Comparison of ENCODE assay signal across 18 cellular contexts in genomic region chr13:110237895-110238294, GRCh38.
DNase-seq lines count a peak whose midpoint lies in the region; ATAC-seq, FAIRE-seq and TF ChIP-seq lines count a peak whose summit lies in the region.
"Had no signal": no experiment of that assay in that cellular context is flagged by ENCODE, and none has a peak within 500 bp of the region (broad histone marks: within the 10 kb centered on the region; RNA-seq: fewer than 3 reads in every experiment).

No MANE protein-coding gene starts in this region.

- H3K4me3 ChIP-seq in lower lobe of right lung: no peak overlapping the region
- no peak overlapping the region for H3K4me3 ChIP-seq in spleen
- no peak overlapping the region for H3K4me3 ChIP-seq in OCI-LY7 (ENCODE audit: low read depth, low read length, poor library complexity, severe bottlenecking)

- H2AFZ ChIP-seq in OCI-LY7 (ENCODE audit: low read length): no peak overlapping the region

- H3K9me3 ChIP-seq in lower lobe of right lung: no peaks in the 10 kb centered on the region
- H3K9me3 ChIP-seq in spleen: no peaks in the 10 kb centered on the region
- no peaks in the 10 kb centered on the region for H3K9me3 ChIP-seq in OCI-LY7 (ENCODE audit: low read length)

- H3K36me3 ChIP-seq in lower lobe of right lung: peaks cover 8% of the 10 kb centered on the region
- H3K36me3 ChIP-seq in spleen: peaks cover 0 to 13% (median 0%) of the 10 kb centered on the region in 6 donors
- H3K36me3 ChIP-seq in OCI-LY7 (ENCODE audit: insufficient read depth, low read length): no peaks in the 10 kb centered on the region

- H3K27ac ChIP-seq in lower lobe of right lung (peak overlapping the region; percentile 37), spleen (peak overlapping the region in 6 of 8 donors; percentile 6 to 67 (median 60)), OCI-LY7 (ENCODE audit: low read depth, low read length, poor library complexity, severe bottlenecking) (no peak overlapping the region)
- H3K27ac ChIP-seq: epithelial cell of prostate had no signal

- no TSS peak for BruUV-seq in OCI-LY7 (replicated peaks; lab: Mats Ljungman, UMichigan)

- H3K4me1 ChIP-seq in lower lobe of right lung: peaks cover 38% of the 10 kb centered on the region
- H3K4me1 ChIP-seq in spleen: peaks cover 0 to 67% (median 35%) of the 10 kb centered on the region in 6 donors
- H3K4me1 ChIP-seq in OCI-LY7 (ENCODE audit: insufficient read depth, low read length, poor library complexity, severe bottlenecking): no peaks in the 10 kb centered on the region

- H3K79me2 ChIP-seq in OCI-LY7 (ENCODE audit: insufficient read depth, low read depth, low read length): no peaks in the 10 kb centered on the region

- peak; percentile 77 for FAIRE-seq in H54 (lab: Jason Lieb, UNC)
- FAIRE-seq: TTC549 had no signal

- TF ChIP-seq CTCF in lower lobe of right lung (IDR thresholded peaks at IDR 0.05): no peak
- TF ChIP-seq CTCF in spleen (IDR thresholded peaks at IDR 0.05 in 8 of 11, conservative IDR thresholded peaks at IDR 0.05 in 3 of 11): no peak
- TF ChIP-seq CTCF in OCI-LY7 (conservative IDR thresholded peaks at IDR 0.05; ENCODE audit: low read length): no peak

- 18 to 48% (median 36%) methylated on average over 1 of the region's 1 CpG for WGBS in spleen, 5 donors

- POLR2A ChIA-PET in OCI-LY7 (lab: Charles Lee): no interaction called here

- TF ChIP-seq POLR2A in H54 (IDR thresholded peaks at IDR 0.05; ENCODE audit: low read depth, low read length) (no peak), spleen (IDR thresholded peaks at IDR 0.05) (no peak)

- H3K9me2 ChIP-seq in OCI-LY7 (ENCODE audit: insufficient read depth, low read length): no peaks in the 10 kb centered on the region

- no peak overlapping the region for H3K4me2 ChIP-seq in OCI-LY7 (ENCODE audit: low read length)

- CTCF ChIA-PET in OCI-LY7 (lab: Charles Lee; ENCODE audit: unreplicated experiment): no interaction called here

- H4K20me1 ChIP-seq in OCI-LY7 (ENCODE audit: insufficient read depth, low read length): no peaks in the 10 kb centered on the region

- H3K27me3 ChIP-seq in lower lobe of right lung (ENCODE audit: low read depth) (no peaks in the 10 kb centered on the region), spleen (replicated peaks in 1 of 7) (peaks cover 0 to 15% (median 0%) of the 10 kb centered on the region in 7 donors)

- intact Hi-C loops in lower lobe of right lung (cut with DNase I): loop anchor here (10.0 kb wide), 1 partner anchor 67 kb away; the partner anchor contains the start of genes COL4A1 and COL4A2
- intact Hi-C loops in spleen (cut with DNase I; ENCODE audit: low total_unique reads): no loop called here
- intact Hi-C loops in OCI-LY7 (cut with micrococcal nuclease; ENCODE audit: unreplicated experiment): no loop called here

- ATAC-seq in SK-N-SH treated with all-trans-retinoic acid at 6 μM for 48 hours (peak; percentile 78), lower lobe of right lung (no peak), left lobe of liver (no peak)
- ATAC-seq: Panc1; stimulated activated memory B cell treated with anti-CD40 and anti-IgM and Interleukin-4, amounts not matched to agents 10 μg/mL and 1 μg/mL and 100 μg/mL, for 72 hours had no signal

- DNase-seq in H54 (ENCODE audit: insufficient read length, low spot score): no peak
- DNase-seq in lower lobe of right lung: no peak
- no peak for DNase-seq in spleen
- no peak for DNase-seq in OCI-LY7 (ENCODE audit: low spot score)
- DNase-seq in middle frontal gyrus (ENCODE audit: extremely low spot score, low spot score): no peak
- no peak for DNase-seq in DMS114 treated with DMSO at 0.1 percent for 48 hours (lab: John Stamatoyannopoulos, UW; ENCODE audit: unreplicated experiment)
- DNase-seq in left lobe of liver (ENCODE audit: low spot score): no peak
- DNase-seq: activated CD4-positive, alpha-beta T cell treated with anti-CD3 and anti-CD28 coated beads for 48 hours; CD8-positive, alpha-beta memory T cell; DMS79 treated with DMSO at 0.1 percent for 48 hours; H7; mammary epithelial cell; NCI-H146 had no signal

TF ChIP-seq in SK-N-SH treated with all-trans-retinoic acid at 6 μM for 48 hours, 23 proteins besides CTCF, POLR2A, EP300 and RAD21:
- no peak for TF ChIP-seq SNAI2 (CRISPR knock-in tag; IDR thresholded peaks at IDR 0.05)
- TF ChIP-seq TCF4 (CRISPR knock-in tag; IDR thresholded peaks at IDR 0.05; ENCODE audit: borderline replicate concordance): peak; percentile 66
- TF ChIP-seq TSHZ2 (CRISPR knock-in tag; IDR thresholded peaks at IDR 0.05): peak; percentile 75
- TF ChIP-seq ZFP3 (CRISPR knock-in tag; IDR thresholded peaks at IDR 0.05): 0 out of 2 replicates have a peak, but pooled peaks have one; percentile 34
- peak; percentile 85 for TF ChIP-seq ISL1 (CRISPR knock-in tag; IDR thresholded peaks at IDR 0.05)
- TF ChIP-seq CREB5 (CRISPR knock-in tag; IDR thresholded peaks at IDR 0.05; ENCODE audit: low read depth): peak; percentile 31; the same call in 1 of the 2 replicates
- no peak for TF ChIP-seq OSR1 (CRISPR knock-in tag; IDR thresholded peaks at IDR 0.05)
